In the genomic region with DNA sequence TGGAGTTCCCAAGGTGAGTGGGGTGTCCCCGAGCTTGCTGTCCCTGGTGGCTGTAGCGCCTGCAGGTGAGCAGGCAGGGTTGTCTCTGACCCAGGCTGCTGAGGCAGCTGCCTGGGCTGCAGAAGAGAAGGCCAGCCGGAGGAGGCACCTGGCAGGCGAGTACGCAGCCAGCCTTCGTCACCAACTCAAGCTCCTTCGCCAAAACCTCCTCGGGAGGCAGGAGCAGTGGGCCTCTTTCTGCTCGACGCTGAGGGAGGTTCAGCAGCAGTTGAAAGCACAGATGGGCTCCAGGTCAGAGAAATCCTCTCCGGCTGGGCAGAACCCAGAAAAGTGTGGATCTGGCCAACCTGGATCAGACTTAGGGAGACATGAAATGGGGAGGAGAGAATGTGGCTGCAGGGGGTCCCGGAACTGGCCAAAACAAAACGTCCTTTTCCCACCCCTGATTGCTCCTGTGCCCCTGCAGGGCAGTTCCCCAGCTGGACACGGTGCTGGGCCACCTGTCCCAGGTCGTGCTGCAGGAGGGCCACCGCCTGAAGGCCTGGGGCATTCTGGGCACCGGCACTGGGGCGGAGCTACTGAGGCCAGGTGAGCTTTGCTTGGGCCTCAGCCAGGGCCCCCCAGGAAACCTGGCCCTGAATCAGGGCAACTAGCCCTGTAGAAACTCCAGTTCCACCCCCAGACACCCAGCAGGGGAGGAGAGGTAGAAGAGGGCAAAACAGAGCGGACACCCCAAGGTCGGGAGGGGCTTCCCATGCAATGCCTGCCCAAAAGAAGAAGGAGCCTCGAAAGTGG, we compare ENCODE assay signal across 19 cellular contexts. TPM values are rescaled to one million over a fixed set of nuclear protein-coding genes. Genes with fewer than 3 reads are reported as not detected.
DNase-seq lines count a peak whose midpoint lies in the region; ATAC-seq, FAIRE-seq and TF ChIP-seq lines count a peak whose summit lies in the region.
"Had no signal": no experiment of that assay in that cellular context is flagged by ENCODE, and none has a peak within 500 bp of the region (broad histone marks: within the 10 kb centered on the region; RNA-seq: fewer than 3 reads in every experiment).

No MANE protein-coding gene starts in this region.

- CTCF ChIA-PET in HepG2 (lab: Yijun Ruan, JAX; ENCODE audit: low intra/inter-chr PET ratio, low total read pairs): interaction anchor here (1.0 kb wide), 1 partner anchor 111 kb away, joined by 3 read pairs; no protein-coding TSS in a partner anchor

- TF ChIP-seq EP300 in HepG2 (IDR thresholded peaks at IDR 0.05; ENCODE audit: low read depth in 2 of 2, low read length in 2 of 2) (no peak), HepG2 (CRISPR knock-in tag; IDR thresholded peaks at IDR 0.05; ENCODE audit: borderline replicate concordance) (no peak)

- POLR2A ChIA-PET in HepG2 (lab: Yijun Ruan, JAX): no interaction called here

- H3K36me3 ChIP-seq in HepG2 (replicated peaks in 1 of 2; ENCODE audit: control insufficient read depth in 1 of 2, insufficient read depth in 2 of 2, low read length in 2 of 2) (no peaks in the 10 kb centered on the region), right lobe of liver (no peaks in the 10 kb centered on the region), iPS-18a (ENCODE audit: control insufficient read depth, low read depth, low read length) (no peaks in the 10 kb centered on the region)
- H3K36me3 ChIP-seq: heart left ventricle, ovary, Peyer's patch, spleen had no signal

- no peak for FAIRE-seq in HepG2 (lab: Jason Lieb, UNC)
- FAIRE-seq: urothelium cell line had no signal

- H2AFZ ChIP-seq in HepG2 (ENCODE audit: low read length): no peak overlapping the region

- BruUV-seq in HepG2 (replicated peaks; lab: Mats Ljungman, UMichigan): no TSS peak

- in situ Hi-C loops in HepG2 (cut with HindIII; ENCODE audit: extremely low pct_ligation_motif_present, low pct_unique_long_range_greater_than_20kb): loop anchor here (10.0 kb wide), 1 partner anchor 379 kb away; no protein-coding TSS in a partner anchor

- TF ChIP-seq CTCF in HepG2 (CRISPR knock-in tag; IDR thresholded peaks at IDR 0.05) (no peak), right lobe of liver (IDR thresholded peaks at IDR 0.05) (no peak)

- H3K27me3 ChIP-seq in HepG2 (ENCODE audit: control insufficient read depth in 1 of 2, insufficient read depth in 2 of 2, low read length in 2 of 2) (peaks cover 6 to 48% of the 10 kb centered on the region in 2 experiments; a peak in 4 of 5 replicates), right lobe of liver (no peaks in the 10 kb centered on the region), iPS-18a (ENCODE audit: control insufficient read depth, insufficient read depth, low read length) (no peaks in the 10 kb centered on the region)
- H3K27me3 ChIP-seq: ovary, Peyer's patch had no signal

- TF ChIP-seq POLR2A in HepG2 (IDR thresholded peaks at IDR 0.05; ENCODE audit: insufficient read depth in 1 of 2, low read depth in 2 of 2, low read length in 2 of 2): no peak
- TF ChIP-seq POLR2A in right lobe of liver (IDR thresholded peaks at IDR 0.05): no peak

- no peak for TF ChIP-seq RAD21 in HepG2 (CRISPR knock-in tag; IDR thresholded peaks at IDR 0.05)

- H3K9me3 ChIP-seq in HepG2 (ENCODE audit: low read length) (no peaks in the 10 kb centered on the region), right lobe of liver (no peaks in the 10 kb centered on the region), iPS-18a (ENCODE audit: control insufficient read depth, low read depth, low read length) (no peaks in the 10 kb centered on the region)
- H3K9me3 ChIP-seq: heart left ventricle, ovary, Peyer's patch, spleen had no signal

- ATAC-seq in HepG2: peak; percentile 70
- ATAC-seq in right lobe of liver: no peak
- no peak for ATAC-seq in HG03139 (IDR thresholded peaks at IDR 0.05; ENCODE audit: unreplicated experiment)

- 0 out of 2 replicates have a peak overlapping the region, but pooled peaks have one; percentile 25 for H3K9ac ChIP-seq in HepG2 (ENCODE audit: insufficient read depth, low read depth, low read length)
- no peak overlapping the region for H3K9ac ChIP-seq in iPS-18a (ENCODE audit: low read length)

- H3K4me2 ChIP-seq in HepG2 (ENCODE audit: low read depth, low read length): peak overlapping the region; percentile 95

- H4K20me1 ChIP-seq in HepG2 (ENCODE audit: insufficient read depth, low read length): no peaks in the 10 kb centered on the region

- no peaks in the 10 kb centered on the region for H3K79me2 ChIP-seq in HepG2 (ENCODE audit: insufficient read depth, low read length)

- H3K4me1 ChIP-seq in HepG2 (ENCODE audit: insufficient read depth, low read length): peaks cover 23% of the 10 kb centered on the region
- H3K4me1 ChIP-seq in right lobe of liver: no peaks in the 10 kb centered on the region
- no peaks in the 10 kb centered on the region for H3K4me1 ChIP-seq in iPS-18a (ENCODE audit: control insufficient read depth, low read depth, low read length)
- H3K4me1 ChIP-seq: heart left ventricle, Peyer's patch had no signal

- peak overlapping the region in 2 of 3 experiments; percentile 31 to 70; a peak in 4 of 6 replicates for H3K4me3 ChIP-seq in HepG2 (replicated peaks in 1 of 3; ENCODE audit: insufficient read depth in 1 of 3, low read depth in 2 of 3, low read length in 3 of 3)
- H3K4me3 ChIP-seq in right lobe of liver: no peak overlapping the region
- peak overlapping the region; percentile 58 for H3K4me3 ChIP-seq in iPS-18a (ENCODE audit: low read length)
- H3K4me3 ChIP-seq: heart left ventricle, ovary, Peyer's patch, spleen had no signal

- DNase-seq in HepG2 (ENCODE audit: low spot score): no peak
- DNase-seq in right lobe of liver: no peak
- DNase-seq in RPMI8226: peak; percentile 50
- DNase-seq in D341Med (ENCODE audit: low spot score): no peak
- DNase-seq in retina: no peak
- DNase-seq in posterior vena cava (ENCODE audit: low spot score): no peak
- DNase-seq: activated B cell treated with CpG ODN at 0.5 μM for 24 hours, NCI-H1436 treated with DMSO at 0.1 percent for 48 hours, ovary, Peyer's patch, spleen had no signal

- intact Hi-C loops in HepG2 (cut with micrococcal nuclease; ENCODE audit: unreplicated experiment): loop anchor here (5.0 kb wide), 1 partner anchor 127 kb away; no protein-coding TSS in a partner anchor
- intact Hi-C loops in right lobe of liver (cut with DNase I): no loop called here
- intact Hi-C loops in posterior vena cava (cut with DNase I): no loop called here

- H3K27ac ChIP-seq in HepG2 (ENCODE audit: extremely low read length, insufficient read depth, low read length): no peak overlapping the region
- no peak overlapping the region for H3K27ac ChIP-seq in right lobe of liver
- no peak overlapping the region for H3K27ac ChIP-seq in iPS-18a (ENCODE audit: low read length)
- H3K27ac ChIP-seq: heart left ventricle, ovary, Peyer's patch, spleen had no signal

- 30% methylated on average over 8 of the region's 21 CpGs for WGBS in HepG2 (ENCODE audit: low lambda C conversion rate)
- 64% methylated on average over 3 of the region's 21 CpGs for WGBS in right lobe of liver (ENCODE audit: insufficient coverage, low coverage, low lambda C conversion rate, missing lambda C conversion rate)

RNA-seq across cellular contexts. Expression of a gene that starts 56.7 kb away (rescaled TPM):
- total RNA-seq in HepG2 (2016; rRNA removed; fragmentation: Illumina TruSeq; extraction: Trizol) (not detected in 2 replicates), right lobe of liver (not detected), posterior vena cava (not detected)
- total RNA-seq in HepG2 (2016; cell fraction: cytosol; rRNA removed; fragmentation: Illumina TruSeq; extraction: Trizol; ENCODE audit: low read depth): not detected in 2 replicates
- total RNA-seq in HepG2 (2016; cell fraction: insoluble cytoplasmic fraction; rRNA removed; fragmentation: Illumina TruSeq; extraction: Trizol): not detected in 2 replicates
- total RNA-seq in HepG2 (2016; cell fraction: membrane; rRNA removed; fragmentation: Illumina TruSeq; extraction: Trizol): not detected in 2 replicates
- total RNA-seq in HepG2 (2016; cell fraction: nucleus; rRNA removed; fragmentation: Illumina TruSeq; extraction: Trizol): not detected in 2 replicates
- not detected in 2 replicates for polyA plus RNA-seq in HepG2 (2011; rRNA removed)
- not detected in 2 replicates for polyA plus RNA-seq in HepG2 (2011; cell fraction: cytosol; rRNA removed)
- polyA plus RNA-seq in HepG2 (2011; cell fraction: nucleus; rRNA removed): not detected in 2 replicates
- not detected in 2 replicates for polyA plus RNA-seq in HepG2 (2012)
- polyA plus RNA-seq in HepG2 (2016; cell fraction: cytosol; fragmentation: Illumina TruSeq; extraction: Trizol; ENCODE audit: low read depth): not detected in 2 replicates
- not detected in 2 replicates for polyA plus RNA-seq in HepG2 (2016; cell fraction: insoluble cytoplasmic fraction; fragmentation: Illumina TruSeq; extraction: Trizol; ENCODE audit: low read depth)
- polyA plus RNA-seq in HepG2 (2016; cell fraction: membrane; fragmentation: Illumina TruSeq; extraction: Trizol; ENCODE audit: low read depth): not detected in 2 replicates
- polyA plus RNA-seq in HepG2 (2016; cell fraction: nucleus; fragmentation: Illumina TruSeq; extraction: Trizol; ENCODE audit: insufficient read depth, low read depth): not detected in 2 replicates
- polyA minus RNA-seq in HepG2 (2011; rRNA and poly(A)+ RNA removed; ENCODE audit: low replicate concordance): not detected in 2 replicates
- not detected in 2 replicates for polyA minus RNA-seq in HepG2 (2011; cell fraction: cytosol; rRNA and poly(A)+ RNA removed)
- not detected in 2 replicates for polyA minus RNA-seq in HepG2 (2011; cell fraction: nucleus; rRNA and poly(A)+ RNA removed)
- total RNA-seq: activated B cell treated with CpG ODN at 0.5 μM for 24 hours, dermis blood vessel endothelial cell, heart left ventricle, mucosa of gallbladder, Peyer's patch, spleen had no signal
- polyA plus RNA-seq: heart left ventricle, ovary, spleen had no signal

RNA-seq across cellular contexts. Expression of a gene that starts 59.1 kb away (rescaled TPM):
- total RNA-seq in HepG2 (2016; rRNA removed; fragmentation: Illumina TruSeq; extraction: Trizol): not detected in 2 replicates
- total RNA-seq in HepG2 (2016; cell fraction: cytosol; rRNA removed; fragmentation: Illumina TruSeq; extraction: Trizol; ENCODE audit: low read depth): not detected in 2 replicates
- total RNA-seq in HepG2 (2016; cell fraction: insoluble cytoplasmic fraction; rRNA removed; fragmentation: Illumina TruSeq; extraction: Trizol): not detected in 2 replicates
- not detected in 2 replicates for total RNA-seq in HepG2 (2016; cell fraction: membrane; rRNA removed; fragmentation: Illumina TruSeq; extraction: Trizol)
- not detected in 2 replicates for total RNA-seq in HepG2 (2016; cell fraction: nucleus; rRNA removed; fragmentation: Illumina TruSeq; extraction: Trizol)
- not detected in 2 replicates for polyA plus RNA-seq in HepG2 (2011; rRNA removed)
- not detected in 2 replicates for polyA plus RNA-seq in HepG2 (2011; cell fraction: cytosol; rRNA removed)
- polyA plus RNA-seq in HepG2 (2011; cell fraction: nucleus; rRNA removed): not detected in 2 replicates
- not detected in 2 replicates for polyA plus RNA-seq in HepG2 (2012)
- not detected in 2 replicates for polyA plus RNA-seq in HepG2 (2016; cell fraction: cytosol; fragmentation: Illumina TruSeq; extraction: Trizol; ENCODE audit: low read depth)
- polyA plus RNA-seq in HepG2 (2016; cell fraction: insoluble cytoplasmic fraction; fragmentation: Illumina TruSeq; extraction: Trizol; ENCODE audit: low read depth): not detected in 2 replicates
- not detected in 2 replicates for polyA plus RNA-seq in HepG2 (2016; cell fraction: membrane; fragmentation: Illumina TruSeq; extraction: Trizol; ENCODE audit: low read depth)
- polyA plus RNA-seq in HepG2 (2016; cell fraction: nucleus; fragmentation: Illumina TruSeq; extraction: Trizol; ENCODE audit: insufficient read depth, low read depth): not detected in 2 replicates
- not detected in 2 replicates for polyA minus RNA-seq in HepG2 (2011; rRNA and poly(A)+ RNA removed; ENCODE audit: low replicate concordance)
- not detected in 2 replicates for polyA minus RNA-seq in HepG2 (2011; cell fraction: cytosol; rRNA and poly(A)+ RNA removed)
- not detected in 2 replicates for polyA minus RNA-seq in HepG2 (2011; cell fraction: nucleus; rRNA and poly(A)+ RNA removed)
- total RNA-seq in right lobe of liver: not detected
- total RNA-seq in posterior vena cava: not detected
- total RNA-seq: activated B cell treated with CpG ODN at 0.5 μM for 24 hours, dermis blood vessel endothelial cell, fibroblast of lung, heart left ventricle, LHCN-M2, mucosa of gallbladder, Peyer's patch, spleen had no signal
- polyA plus RNA-seq: fibroblast of lung, heart left ventricle, spleen had no signal

Comparison
In these comparisons a context has a peak if more than half of its experiments do, and no peak if none do; other contexts are left out.
1. H3K4me3 ChIP-seq: peak in HepG2 (2 of 3) and iPS-18a (single experiment); none in right lobe of liver (0 of 3).